ENCODE assay signal across 8 cellular contexts in genomic region chr3:172343117-172343516, GRCh38.
"Had no signal": no experiment of that assay in that cellular context is flagged by ENCODE, and none has a peak within 500 bp of the region (broad histone marks: within the 10 kb centered on the region; RNA-seq: fewer than 3 reads in every experiment).

No MANE protein-coding gene starts in this region.

- H3K9me3 Mint-ChIP-seq: GM23338, H9 had no signal

- H3K4me1 Mint-ChIP-seq: GM23338, H9 had no signal

- H2AFZ ChIP-seq: GM23338 had no signal

- H3K4me3 Mint-ChIP-seq: GM23338, H9 had no signal

- DNase-seq: H9, HCEC 1CT, IMR-90 had no signal

- FAIRE-seq: H1, H54, K562 had no signal

- H3K27ac Mint-ChIP-seq: GM23338, H9 had no signal

- H3K4me3 ChIP-seq: GM23338, K562 had no signal

- H3K27ac ChIP-seq: HL-60 had no signal

- H3K4me2 ChIP-seq: GM23338 had no signal

- ATAC-seq: GM23338, K562 had no signal
